Comparison of ENCODE assay signal across 25 cellular contexts in the genomic region with DNA sequence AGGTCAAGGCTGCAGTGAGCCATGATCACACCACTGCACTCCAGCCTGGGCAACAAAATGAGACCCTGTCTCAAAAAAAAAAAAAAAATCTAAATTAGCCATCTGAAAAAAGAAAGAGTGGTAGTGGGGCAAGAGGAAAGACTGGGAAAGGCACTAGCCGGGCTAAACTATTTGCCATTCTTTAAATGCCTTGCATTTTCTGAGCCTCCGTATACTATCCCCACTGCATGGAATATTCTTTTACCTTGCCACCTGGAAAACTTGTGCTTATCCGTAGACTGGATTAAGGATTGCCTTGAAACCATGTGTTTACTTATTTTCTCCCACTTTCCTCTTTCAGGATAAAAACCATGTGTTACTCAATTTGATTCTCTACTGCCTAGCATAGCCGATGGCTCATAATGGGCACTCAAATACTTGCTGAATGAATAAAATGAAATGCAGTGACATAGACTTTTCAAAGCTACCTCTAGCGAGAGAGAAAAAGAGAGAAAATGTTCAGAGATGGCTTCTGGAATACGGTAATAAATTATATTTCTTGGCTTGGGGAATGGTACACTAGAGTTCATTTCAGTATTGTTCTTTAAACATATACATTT.
"Had no signal": no experiment of that assay in that cellular context is flagged by ENCODE, and none has a peak within 500 bp of the region (broad histone marks: within the 10 kb centered on the region; RNA-seq: fewer than 3 reads in every experiment).

No MANE protein-coding gene starts in this region.

- H3K27me3 ChIP-seq: gastrocnemius medialis, neutrophil, pancreas, upper lobe of left lung had no signal

- H3K27ac ChIP-seq: gastrocnemius medialis, neutrophil, pancreas, psoas muscle, upper lobe of left lung had no signal

- H3K36me3 Mint-ChIP-seq: natural killer cell treated with Interleukin-12 subunit alpha and Interleukin-12 subunit beta and Interleukin-15 and Interleukin-18, amount 100 ng/mL, for 72 hours had no signal

- DNase-seq: activated CD4-positive, alpha-beta memory T cell treated with anti-CD3 and anti-CD28 coated beads for 36 hours; activated CD4-positive, alpha-beta T cell treated with anti-CD3 and anti-CD28 coated beads for 4 hours; activated CD4-positive, CD25-positive, alpha-beta regulatory T cell; activated effector memory CD4-positive, alpha-beta T cell treated with Interleukin-2 at 50 U/mL for 16 hours; activated naive CD4-positive, alpha-beta T cell treated with anti-CD3 and anti-CD28 coated beads for 36 hours; activated naive CD8-positive, alpha-beta T cell treated with anti-CD3 and anti-CD28 coated beads, Interleukin-2, amount 10 ng/mL, durations not matched to agents 7 days and 5 days; activated T-cell treated with anti-CD3 and anti-CD28 coated beads, Interleukin-2, amount 50 U/mL, for 72 hours; aorta; dermis blood vessel endothelial cell; effector CD8-positive, alpha-beta T cell; gastrocnemius medialis; hippocampal formation; left ventricle myocardium superior; mammary epithelial cell; midbrain; pancreas; psoas muscle; right cardiac atrium; stimulated activated CD4-positive, alpha-beta T cell treated with anti-CD3 and anti-CD28 coated beads, Interleukin-4, amount 100 ng/mL, for 24 hours; stimulated activated naive CD8-positive, alpha-beta T cell treated with anti-CD3 and anti-CD28 coated beads, Interleukin-15, Interleukin-2, amounts not matched to agents 100 U/mL and 50 U/mL, for 24 hours; upper lobe of left lung had no signal

- H3K9me3 Mint-ChIP-seq: activated CD4-positive, alpha-beta memory T cell treated with anti-CD3 and anti-CD28 coated beads for 36 hours; activated naive CD4-positive, alpha-beta T cell treated with anti-CD3 and anti-CD28 coated beads for 36 hours; activated naive CD8-positive, alpha-beta T cell treated with anti-CD3 and anti-CD28 coated beads, Interleukin-2, amount 10 ng/mL, durations not matched to agents 7 days and 5 days; activated T-cell treated with anti-CD3 and anti-CD28 coated beads, Interleukin-2, amount 50 U/mL, for 72 hours; brain; natural killer cell treated with Interleukin-12 subunit alpha and Interleukin-12 subunit beta and Interleukin-15 and Interleukin-18, amount 100 ng/mL, for 72 hours; T-helper 2 cell treated with Interferon-gamma antibody and Interleukin-4, amounts not matched to agents 5 μg/mL and 100 μg/mL, for 36 hours had no signal

- H3K36me3 ChIP-seq: gastrocnemius medialis, neutrophil, pancreas had no signal

- H3K4me3 Mint-ChIP-seq: activated CD4-positive, alpha-beta memory T cell treated with anti-CD3 and anti-CD28 coated beads for 36 hours; activated naive CD4-positive, alpha-beta T cell treated with anti-CD3 and anti-CD28 coated beads for 36 hours; activated naive CD8-positive, alpha-beta T cell treated with anti-CD3 and anti-CD28 coated beads, Interleukin-2, amount 10 ng/mL, durations not matched to agents 7 days and 5 days; activated T-cell treated with anti-CD3 and anti-CD28 coated beads, Interleukin-2, amount 50 U/mL, for 72 hours; brain; natural killer cell treated with Interleukin-12 subunit alpha and Interleukin-12 subunit beta and Interleukin-15 and Interleukin-18, amount 100 ng/mL, for 72 hours; T-helper 2 cell treated with Interferon-gamma antibody and Interleukin-4, amounts not matched to agents 5 μg/mL and 100 μg/mL, for 36 hours had no signal

- H3K9me3 ChIP-seq: gastrocnemius medialis, neutrophil, pancreas, psoas muscle, upper lobe of left lung had no signal

- H3K27ac Mint-ChIP-seq: activated CD4-positive, alpha-beta memory T cell treated with anti-CD3 and anti-CD28 coated beads for 36 hours; activated naive CD4-positive, alpha-beta T cell treated with anti-CD3 and anti-CD28 coated beads for 36 hours; activated naive CD8-positive, alpha-beta T cell treated with anti-CD3 and anti-CD28 coated beads, Interleukin-2, amount 10 ng/mL, durations not matched to agents 7 days and 5 days; activated T-cell treated with anti-CD3 and anti-CD28 coated beads, Interleukin-2, amount 50 U/mL, for 72 hours; brain; natural killer cell treated with Interleukin-12 subunit alpha and Interleukin-12 subunit beta and Interleukin-15 and Interleukin-18, amount 100 ng/mL, for 72 hours; T-helper 2 cell treated with Interferon-gamma antibody and Interleukin-4, amounts not matched to agents 5 μg/mL and 100 μg/mL, for 36 hours had no signal

- H3K4me1 ChIP-seq: pancreas, psoas muscle, upper lobe of left lung had no signal

- H3K27me3 Mint-ChIP-seq: activated CD4-positive, alpha-beta memory T cell treated with anti-CD3 and anti-CD28 coated beads for 36 hours; activated naive CD8-positive, alpha-beta T cell treated with anti-CD3 and anti-CD28 coated beads, Interleukin-2, amount 10 ng/mL, durations not matched to agents 7 days and 5 days; brain; natural killer cell treated with Interleukin-12 subunit alpha and Interleukin-12 subunit beta and Interleukin-15 and Interleukin-18, amount 100 ng/mL, for 72 hours had no signal

- H3K4me3 ChIP-seq: gastrocnemius medialis, pancreas, psoas muscle, upper lobe of left lung had no signal

- H3K4me1 Mint-ChIP-seq: brain had no signal
